Comparison of ENCODE assay signal across 1 cellular context in the genomic region with DNA sequence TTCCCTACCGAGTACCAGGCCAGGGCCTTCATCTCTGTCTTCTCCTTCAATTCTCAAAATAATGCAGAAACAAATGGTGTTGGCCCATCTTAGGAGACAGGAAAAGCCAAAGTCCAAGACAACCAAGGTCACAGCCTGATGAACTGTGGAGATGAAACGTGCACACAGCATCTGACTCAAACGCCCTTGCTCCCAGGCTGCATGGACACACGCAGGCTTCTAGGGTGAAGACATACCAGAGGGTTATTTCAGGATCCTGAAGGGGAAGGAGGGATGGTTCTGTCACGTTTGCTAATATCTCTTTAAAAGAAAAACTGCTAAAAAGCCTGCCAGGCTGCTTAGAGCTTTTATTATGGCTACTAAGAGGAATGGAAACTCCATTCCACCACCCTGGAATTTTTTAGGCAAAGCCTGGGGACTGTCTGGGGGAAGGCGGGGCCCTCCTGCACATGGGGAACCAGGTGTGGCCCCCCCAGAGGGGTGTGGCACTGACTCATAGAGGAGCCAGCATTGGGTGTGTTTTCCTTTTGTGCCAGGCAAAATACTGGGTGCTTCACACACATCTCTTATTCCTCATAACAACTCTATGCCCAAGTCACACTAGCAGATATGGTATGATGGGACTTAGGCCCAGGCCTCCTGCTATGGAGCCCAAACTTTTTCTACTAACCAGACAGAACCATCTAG.
TF ChIP-seq lines count a peak whose summit lies in the region.

No MANE protein-coding gene starts in this region.

TF ChIP-seq in SK-N-SH treated with all-trans-retinoic acid at 6 μM for 48 hours, 23 proteins besides CTCF, POLR2A, EP300 and RAD21 (continued from another document):
- TF ChIP-seq TSHZ2 (CRISPR knock-in tag; IDR thresholded peaks at IDR 0.05) (no peak), RARB (CRISPR knock-in tag; IDR thresholded peaks at IDR 0.05) (no peak)
- TF ChIP-seq, protein P1, sequence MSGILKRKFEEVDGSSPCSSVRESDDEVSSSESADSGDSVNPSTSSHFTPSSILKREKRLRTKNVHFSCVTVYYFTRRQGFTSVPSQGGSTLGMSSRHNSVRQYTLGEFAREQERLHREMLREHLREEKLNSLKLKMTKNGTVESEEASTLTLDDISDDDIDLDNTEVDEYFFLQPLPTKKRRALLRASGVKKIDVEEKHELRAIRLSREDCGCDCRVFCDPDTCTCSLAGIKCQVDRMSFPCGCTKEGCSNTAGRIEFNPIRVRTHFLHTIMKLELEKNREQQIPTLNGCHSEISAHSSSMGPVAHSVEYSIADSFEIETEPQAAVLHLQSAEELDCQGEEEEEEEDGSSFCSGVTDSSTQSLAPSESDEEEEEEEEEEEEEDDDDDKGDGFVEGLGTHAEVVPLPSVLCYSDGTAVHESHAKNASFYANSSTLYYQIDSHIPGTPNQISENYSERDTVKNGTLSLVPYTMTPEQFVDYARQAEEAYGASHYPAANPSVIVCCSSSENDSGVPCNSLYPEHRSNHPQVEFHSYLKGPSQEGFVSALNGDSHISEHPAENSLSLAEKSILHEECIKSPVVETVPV (CRISPR knock-in tag; IDR thresholded peaks at IDR 0.05): no peak
